ENCODE assay signal across 31 cellular contexts in the genomic region with DNA sequence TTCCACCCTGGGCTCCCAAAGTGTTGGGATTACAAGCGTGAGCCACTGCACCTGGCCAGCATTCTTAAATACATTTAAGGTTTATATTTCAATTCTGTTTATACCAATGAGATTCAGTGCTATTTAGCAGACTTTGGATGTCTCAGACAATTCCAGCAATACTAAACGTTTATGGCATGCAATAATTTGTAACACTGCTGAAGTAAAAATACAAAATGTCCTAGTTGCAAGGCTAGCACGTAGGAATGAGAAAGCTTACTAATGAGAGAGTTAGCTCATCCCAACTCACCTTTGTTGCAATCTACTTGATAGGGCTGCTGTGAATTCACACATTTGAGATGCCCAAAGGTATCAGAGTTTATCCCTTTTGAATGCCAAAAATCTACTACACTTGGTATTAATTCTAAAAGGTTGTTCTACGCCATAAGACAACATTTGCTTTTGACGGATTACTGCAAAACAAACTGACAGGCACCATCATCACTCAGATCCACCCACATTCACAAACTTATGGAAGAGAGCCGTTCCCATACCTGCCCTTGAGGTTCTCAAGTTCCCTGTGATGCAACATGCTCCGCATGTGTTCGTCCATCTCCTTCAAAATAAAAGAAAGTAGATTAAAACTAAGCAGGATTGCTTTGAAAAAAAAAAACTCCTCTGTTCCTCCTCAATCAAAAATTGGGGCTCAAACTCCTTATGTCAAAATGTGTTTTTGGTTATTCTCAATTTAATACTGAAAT.
"Had no signal": no experiment of that assay in that cellular context is flagged by ENCODE, and none has a peak within 500 bp of the region (broad histone marks: within the 10 kb centered on the region; RNA-seq: fewer than 3 reads in every experiment).

No MANE protein-coding gene starts in this region.

- H3K4me2 ChIP-seq: KMS-11, SK-N-SH had no signal

- ATAC-seq: activated CD4-positive, alpha-beta T cell treated with anti-CD3 and anti-CD28 coated beads for 36 hours; activated T-helper 17 cell treated with anti-CD3 and anti-CD28 coated beads, Interleukin-2, amount 50 U/mL, for 72 hours; Panc1; Right ventricle myocardium inferior had no signal

- H3K27ac Mint-ChIP-seq: activated CD4-positive, alpha-beta memory T cell treated with anti-CD3 and anti-CD28 coated beads, Interleukin-2, amount 10 ng/mL, durations not matched to agents 7 days and 5 days; activated CD4-positive, alpha-beta T cell treated with anti-CD3 and anti-CD28 coated beads for 36 hours; activated naive CD4-positive, alpha-beta T cell treated with anti-CD3 and anti-CD28 coated beads for 36 hours; activated naive CD8-positive, alpha-beta T cell; activated T-helper 17 cell treated with anti-CD3 and anti-CD28 coated beads, Interleukin-2, amount 50 U/mL, for 72 hours had no signal

- H3K9me3 ChIP-seq: SJCRH30, SK-N-SH had no signal

- H3K9me3 Mint-ChIP-seq: activated CD4-positive, alpha-beta memory T cell treated with anti-CD3 and anti-CD28 coated beads, Interleukin-2, amount 10 ng/mL, durations not matched to agents 7 days and 5 days; activated naive CD4-positive, alpha-beta T cell treated with anti-CD3 and anti-CD28 coated beads for 36 hours; activated T-helper 17 cell treated with anti-CD3 and anti-CD28 coated beads, Interleukin-2, amount 50 U/mL, for 72 hours; IgD-negative memory B cell had no signal

- H3K4me1 ChIP-seq: SJCRH30 had no signal

- DNase-seq: activated CD4-positive, alpha-beta memory T cell treated with anti-CD3 and anti-CD28 coated beads, Interleukin-2, amount 10 ng/mL, durations not matched to agents 7 days and 5 days; activated CD4-positive, alpha-beta T cell treated with anti-CD3 and anti-CD28 coated beads for 36 hours; activated CD4-positive, alpha-beta T cell treated with anti-CD3 and anti-CD28 coated beads, Interleukin-2, amount 50 U/mL, for 1 hour; activated gamma-delta T cell; activated naive CD4-positive, alpha-beta T cell treated with anti-CD3 and anti-CD28 coated beads for 36 hours; activated T-cell treated with anti-CD3 and anti-CD28 coated beads for 4 hours; activated T-cell treated with anti-CD3 and anti-CD28 coated beads, Interleukin-2, amount 50 U/mL, for 48 hours; amygdala; brain microvascular endothelial cell; MM.1S; NCI-H1105; NCI-H1436; NCI-H187 treated with DMSO at 0.1 percent for 48 hours; NCI-H345; NCI-H510A; NCI-H526 treated with DMSO at 0.1 percent for 48 hours; NCI-H82; OCI-M1; RPMI8226; SJCRH30; SK-N-SH; T-helper 1 cell; WERI-Rb-1 had no signal

- H3K36me3 ChIP-seq: brain microvascular endothelial cell had no signal

- H3K4me1 Mint-ChIP-seq: activated CD4-positive, alpha-beta memory T cell treated with anti-CD3 and anti-CD28 coated beads, Interleukin-2, amount 10 ng/mL, durations not matched to agents 7 days and 5 days; activated T-helper 17 cell treated with anti-CD3 and anti-CD28 coated beads, Interleukin-2, amount 50 U/mL, for 72 hours had no signal

- H3K4me3 ChIP-seq: cardiac muscle cell, SJCRH30 had no signal

- FAIRE-seq: astrocyte had no signal

- H3K9ac ChIP-seq: KMS-11, SK-N-SH had no signal

- H3K27me3 ChIP-seq: brain microvascular endothelial cell, cardiac muscle cell, SJCRH30 had no signal

- H3K4me3 Mint-ChIP-seq: activated CD4-positive, alpha-beta memory T cell treated with anti-CD3 and anti-CD28 coated beads, Interleukin-2, amount 10 ng/mL, durations not matched to agents 7 days and 5 days; activated CD4-positive, alpha-beta T cell treated with anti-CD3 and anti-CD28 coated beads for 36 hours; activated naive CD4-positive, alpha-beta T cell treated with anti-CD3 and anti-CD28 coated beads for 36 hours; activated naive CD8-positive, alpha-beta T cell; activated T-helper 17 cell treated with anti-CD3 and anti-CD28 coated beads, Interleukin-2, amount 50 U/mL, for 72 hours had no signal

- H3K27ac ChIP-seq: brain microvascular endothelial cell, cardiac muscle cell, KMS-11, SJCRH30, WERI-Rb-1 had no signal
